Comparison of ENCODE assay signal across 1 cellular context in the genomic region with DNA sequence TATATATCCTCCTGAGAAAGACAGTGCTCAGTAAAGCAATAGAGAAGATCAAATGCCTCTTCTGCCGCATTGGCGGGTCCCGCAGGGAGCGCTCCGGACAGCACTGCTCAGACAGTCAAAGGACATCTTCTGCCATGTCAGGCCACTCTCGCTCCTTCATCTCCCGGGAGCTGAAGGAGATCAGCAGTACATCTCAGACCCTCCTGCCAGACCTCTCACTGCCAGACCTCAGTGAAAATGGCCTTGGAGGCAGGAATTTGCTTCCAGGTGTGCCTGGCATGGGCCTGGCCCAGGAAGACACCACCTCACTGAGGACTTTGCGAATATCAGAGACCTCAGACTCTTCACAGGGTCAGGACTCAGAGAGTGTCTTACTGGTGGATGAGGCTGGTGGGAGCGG.
TF ChIP-seq lines count a peak whose summit lies in the region.

No MANE protein-coding gene starts in this region.

TF ChIP-seq in K562, 482 proteins besides CTCF, POLR2A, EP300 and RAD21:
- TF ChIP-seq ZC3H4 (CRISPR knock-in tag; IDR thresholded peaks at IDR 0.05; ENCODE audit: borderline replicate concordance) (no peak), NR2C1 (IDR thresholded peaks at IDR 0.05) (no peak), NR2C1 (tag; IDR thresholded peaks at IDR 0.05) (no peak), PCBP2 (IDR thresholded peaks at IDR 0.05; ENCODE audit: low read depth, low read length, poor library complexity, severe bottlenecking) (no peak), FOXJ2 (tag; IDR thresholded peaks at IDR 0.05) (no peak), SMARCB1 (IDR thresholded peaks at IDR 0.05; ENCODE audit: insufficient read length, low read depth) (no peak), TARDBP (IDR thresholded peaks at IDR 0.05) (no peak), CREM (IDR thresholded peaks at IDR 0.05; ENCODE audit: low read depth) (no peak), OTX1 (CRISPR knock-in tag; IDR thresholded peaks at IDR 0.05) (no peak), NFE2L1 (tag; IDR thresholded peaks at IDR 0.05; ENCODE audit: borderline replicate concordance, low read depth) (no peak), BDP1 (IDR thresholded peaks at IDR 0.05; ENCODE audit: insufficient read depth, insufficient read length) (no peak), CBX3 (IDR thresholded peaks at IDR 0.05; ENCODE audit: borderline replicate concordance in 1 of 2, low read length in 2 of 2) (no peak), RFX7 (CRISPR knock-in tag; IDR thresholded peaks at IDR 0.05) (no peak), TBL1XR1 (IDR thresholded peaks at IDR 0.05; ENCODE audit: low read length in 2 of 2) (no peak), MCM3 (IDR thresholded peaks at IDR 0.05) (no peak), HNRNPL (IDR thresholded peaks at IDR 0.05; ENCODE audit: low read depth, low read length) (no peak), ZNF143 (CRISPR knock-in tag; IDR thresholded peaks at IDR 0.05) (no peak)
- TF ChIP-seq, protein P1, sequence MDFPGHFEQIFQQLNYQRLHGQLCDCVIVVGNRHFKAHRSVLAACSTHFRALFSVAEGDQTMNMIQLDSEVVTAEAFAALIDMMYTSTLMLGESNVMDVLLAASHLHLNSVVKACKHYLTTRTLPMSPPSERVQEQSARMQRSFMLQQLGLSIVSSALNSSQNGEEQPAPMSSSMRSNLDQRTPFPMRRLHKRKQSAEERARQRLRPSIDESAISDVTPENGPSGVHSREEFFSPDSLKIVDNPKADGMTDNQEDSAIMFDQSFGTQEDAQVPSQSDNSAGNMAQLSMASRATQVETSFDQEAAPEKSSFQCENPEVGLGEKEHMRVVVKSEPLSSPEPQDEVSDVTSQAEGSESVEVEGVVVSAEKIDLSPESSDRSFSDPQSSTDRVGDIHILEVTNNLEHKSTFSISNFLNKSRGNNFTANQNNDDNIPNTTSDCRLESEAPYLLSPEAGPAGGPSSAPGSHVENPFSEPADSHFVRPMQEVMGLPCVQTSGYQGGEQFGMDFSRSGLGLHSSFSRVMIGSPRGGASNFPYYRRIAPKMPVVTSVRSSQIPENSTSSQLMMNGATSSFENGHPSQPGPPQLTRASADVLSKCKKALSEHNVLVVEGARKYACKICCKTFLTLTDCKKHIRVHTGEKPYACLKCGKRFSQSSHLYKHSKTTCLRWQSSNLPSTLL (IDR thresholded peaks at IDR 0.05), result no peak
- TF ChIP-seq, protein P2, sequence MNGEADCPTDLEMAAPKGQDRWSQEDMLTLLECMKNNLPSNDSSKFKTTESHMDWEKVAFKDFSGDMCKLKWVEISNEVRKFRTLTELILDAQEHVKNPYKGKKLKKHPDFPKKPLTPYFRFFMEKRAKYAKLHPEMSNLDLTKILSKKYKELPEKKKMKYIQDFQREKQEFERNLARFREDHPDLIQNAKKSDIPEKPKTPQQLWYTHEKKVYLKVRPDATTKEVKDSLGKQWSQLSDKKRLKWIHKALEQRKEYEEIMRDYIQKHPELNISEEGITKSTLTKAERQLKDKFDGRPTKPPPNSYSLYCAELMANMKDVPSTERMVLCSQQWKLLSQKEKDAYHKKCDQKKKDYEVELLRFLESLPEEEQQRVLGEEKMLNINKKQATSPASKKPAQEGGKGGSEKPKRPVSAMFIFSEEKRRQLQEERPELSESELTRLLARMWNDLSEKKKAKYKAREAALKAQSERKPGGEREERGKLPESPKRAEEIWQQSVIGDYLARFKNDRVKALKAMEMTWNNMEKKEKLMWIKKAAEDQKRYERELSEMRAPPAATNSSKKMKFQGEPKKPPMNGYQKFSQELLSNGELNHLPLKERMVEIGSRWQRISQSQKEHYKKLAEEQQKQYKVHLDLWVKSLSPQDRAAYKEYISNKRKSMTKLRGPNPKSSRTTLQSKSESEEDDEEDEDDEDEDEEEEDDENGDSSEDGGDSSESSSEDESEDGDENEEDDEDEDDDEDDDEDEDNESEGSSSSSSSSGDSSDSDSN (IDR thresholded peaks at IDR 0.05; ENCODE audit: borderline replicate concordance in 1 of 2, low read depth in 2 of 2, low read length in 2 of 2), result no peak
